In the genomic region with DNA sequence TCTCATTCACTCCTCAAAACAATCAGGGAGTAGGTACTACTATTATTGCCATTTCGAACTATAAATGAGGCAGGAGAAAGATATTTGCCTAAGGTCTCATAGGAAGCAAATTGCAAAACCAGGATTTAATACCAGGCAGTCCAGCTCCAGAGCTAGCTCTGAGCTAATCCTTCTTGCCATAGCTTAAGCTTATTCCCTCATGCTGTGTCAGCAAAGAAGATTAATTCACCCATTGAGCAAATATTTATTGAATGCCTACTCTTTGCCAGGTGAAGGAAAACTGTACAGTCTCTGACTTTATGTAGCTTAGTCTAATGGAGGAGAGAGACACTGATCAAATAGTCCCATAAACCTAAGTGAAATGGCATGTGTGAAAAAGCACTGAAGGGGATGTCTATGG, we compare ENCODE assay signal across 17 cellular contexts.
"Had no signal": no experiment of that assay in that cellular context is flagged by ENCODE, and none has a peak within 500 bp of the region (broad histone marks: within the 10 kb centered on the region; RNA-seq: fewer than 3 reads in every experiment).

No MANE protein-coding gene starts in this region.

- ATAC-seq: gastroesophageal sphincter, left cardiac atrium, lower lobe of right lung, natural killer cell, right cardiac atrium had no signal

- FAIRE-seq: endometrium, kidney, small intestine had no signal

- DNase-seq: cortex of kidney; dorsolateral prefrontal cortex; effector memory CD4-positive, alpha-beta T cell; foreskin fibroblast; glutamatergic neuron; immature natural killer cell; kidney; left cardiac atrium; left ventricle myocardium inferior; lower lobe of right lung; natural killer cell; right cardiac atrium; small intestine; stimulated activated CD4-positive, alpha-beta T cell treated with anti-CD3 and anti-CD28 coated beads, Interleukin-12 subunit alpha, Interleukin-12 subunit beta, amount 100 ng/mL, for 4 hours; stimulated activated naive CD4-positive, alpha-beta T cell treated with Interleukin-2 at 50 U/mL for 16 hours had no signal
